ENCODE assay signal across 11 cellular contexts in the genomic region with DNA sequence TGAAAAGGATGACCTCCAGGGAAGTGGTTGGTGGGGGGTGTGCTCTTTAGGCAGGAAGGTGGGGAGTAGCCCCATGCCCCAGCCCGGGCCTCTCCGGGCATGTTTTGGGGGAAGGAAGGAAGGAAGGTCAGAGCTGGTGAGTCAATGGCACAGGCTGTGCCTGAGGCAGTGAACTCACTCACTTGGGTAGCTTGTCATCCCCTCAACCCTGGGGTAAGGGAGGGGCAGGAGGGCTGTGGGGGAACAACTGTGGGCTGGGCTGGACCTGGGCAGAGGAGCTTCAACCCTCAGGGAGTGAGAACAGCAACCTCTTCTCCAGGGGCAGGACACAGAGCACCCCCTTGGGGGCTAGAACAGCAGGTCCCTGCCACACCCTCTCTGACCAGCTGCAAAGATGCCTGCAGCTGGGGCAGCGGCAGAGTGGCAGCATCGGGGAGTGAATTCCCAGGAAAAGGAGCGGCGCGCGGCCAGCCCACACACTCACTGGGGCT. TPM values are rescaled to one million over a fixed set of nuclear protein-coding genes. Genes with fewer than 3 reads are reported as not detected.
DNase-seq lines count a peak whose midpoint lies in the region; ATAC-seq, FAIRE-seq and TF ChIP-seq lines count a peak whose summit lies in the region.
"Had no signal": no experiment of that assay in that cellular context is flagged by ENCODE, and none has a peak within 500 bp of the region (broad histone marks: within the 10 kb centered on the region; RNA-seq: fewer than 3 reads in every experiment).

No MANE protein-coding gene starts in this region.

- CTCF ChIA-PET in HEK293 (lab: Yijun Ruan, JAX) = interaction anchor here (0.6 to 11.2 kb wide), 10 partner anchors 9 to 815 kb away, joined by 3 to 268 read pairs (median 4); partner anchors contain the start of genes CSF3 and MED24

- peak; percentile 74 for DNase-seq in 8988T
- DNase-seq in astrocyte (ENCODE audit: low read depth) = peak; percentile 35
- DNase-seq in left lung = peak in 1 of 2 donors; percentile 67
- DNase-seq in OCI-M2 (lab: John Stamatoyannopoulos, UW; ENCODE audit: unreplicated experiment) = no peak
- no peak for DNase-seq in BE2C
- DNase-seq: activated naive CD4-positive, alpha-beta T cell; NCI-H1092; stimulated activated CD4-positive, alpha-beta T cell treated with anti-CD3 and anti-CD28 coated beads, Interleukin-12 subunit alpha, Interleukin-12 subunit beta, amount 100 ng/mL, for 4 hours had no signal

- H4K20me1 ChIP-seq in astrocyte (ENCODE audit: insufficient read depth, low read length) = peaks cover 4% of the 10 kb centered on the region

- H3K4me3 ChIP-seq in HEK293 (ENCODE audit: low read depth, low read length) (no peak overlapping the region), astrocyte (ENCODE audit: insufficient read depth, low read depth, low read length) (no peak overlapping the region), left lung (no peak overlapping the region), BE2C (ENCODE audit: low read depth, low read length) (no peak overlapping the region)

- H3K27me3 ChIP-seq in astrocyte (ENCODE audit: insufficient read depth, low read length) (no peaks in the 10 kb centered on the region), left lung (no peaks in the 10 kb centered on the region), BE2C (no peaks in the 10 kb centered on the region)

- H2AFZ ChIP-seq in astrocyte (ENCODE audit: low read depth, low read length) = no peak overlapping the region

- peak overlapping the region; percentile 59 for H3K27ac Mint-ChIP-seq in astrocyte (ENCODE audit: unreplicated experiment)

- H3K27ac ChIP-seq in HEK293 (ENCODE audit: extremely low read depth, low read depth, low read length) (no peak overlapping the region), astrocyte (ENCODE audit: low read depth, low read length) (peak overlapping the region; percentile 67), left lung (peak overlapping the region; percentile 1 to 63)

- ATAC-seq in left lung (no peak), HG03571 (IDR thresholded peaks at IDR 0.05; ENCODE audit: unreplicated experiment) (no peak), HG03354 (IDR thresholded peaks at IDR 0.05; ENCODE audit: poor library complexity, severe bottlenecking, unreplicated experiment) (no peak)

- intact Hi-C loops in left lung (cut with DNase I) = loop anchor here in 1 of 2 donors (10.0 kb wide), 1 partner anchor 153 kb away; the partner anchor contains the start of gene RAPGEFL1

- H3K9me3 ChIP-seq in HEK293 (ENCODE audit: control insufficient read depth, insufficient read depth, low read depth, low read length) = no peaks in the 10 kb centered on the region
- H3K9me3 ChIP-seq in astrocyte (ENCODE audit: insufficient read depth, low read depth, low read length) = no peaks in the 10 kb centered on the region
- H3K9me3 ChIP-seq in left lung = no peaks in the 10 kb centered on the region
- no peaks in the 10 kb centered on the region for H3K9me3 ChIP-seq in BE2C

- no peaks in the 10 kb centered on the region for H3K27me3 Mint-ChIP-seq in astrocyte (ENCODE audit: low read depth, unreplicated experiment)

- peak overlapping the region; percentile 16 for H3K4me3 Mint-ChIP-seq in astrocyte (ENCODE audit: unreplicated experiment)

- POLR2A ChIA-PET in HEK293 (lab: Yijun Ruan, JAX) = interaction anchor here (1.5 kb wide), 1 partner anchor 9 kb away, joined by 6 read pairs; no protein-coding TSS in a partner anchor

- peaks cover 26 to 81% of the 10 kb centered on the region in 2 experiments for H3K36me3 ChIP-seq in HEK293 (ENCODE audit: control insufficient read depth in 2 of 2, insufficient read depth in 1 of 2, low read length in 2 of 2)
- peaks cover 11% of the 10 kb centered on the region for H3K36me3 ChIP-seq in astrocyte (ENCODE audit: insufficient read depth, low read length)
- peaks cover 0 to 62% of the 10 kb centered on the region in 2 donors for H3K36me3 ChIP-seq in left lung
- H3K36me3 ChIP-seq in BE2C = peaks cover 56% of the 10 kb centered on the region

- peaks cover 17% of the 10 kb centered on the region for H3K36me3 Mint-ChIP-seq in astrocyte (ENCODE audit: low read depth, unreplicated experiment)

- peak overlapping the region; percentile 68 for H3K4me2 ChIP-seq in astrocyte (ENCODE audit: low read length)

- no peaks in the 10 kb centered on the region for H3K9me3 Mint-ChIP-seq in astrocyte (ENCODE audit: unreplicated experiment)

- TF ChIP-seq CTCF in HEK293 (tag by site-specific recombination; IDR thresholded peaks at IDR 0.05) = no peak
- no peak for TF ChIP-seq CTCF in astrocyte (IDR thresholded peaks at IDR 0.05; ENCODE audit: insufficient read depth, low read depth, low read length)
- no peak for TF ChIP-seq CTCF in left lung (IDR thresholded peaks at IDR 0.05)
- no peak for TF ChIP-seq CTCF in BE2C (IDR thresholded peaks at IDR 0.05; ENCODE audit: low read depth, low read length)

- H3K9ac ChIP-seq in astrocyte (ENCODE audit: low read length) = peak overlapping the region; percentile 62

- peaks cover 13% of the 10 kb centered on the region for H3K4me1 Mint-ChIP-seq in astrocyte (ENCODE audit: low read depth, unreplicated experiment)

- no peak for FAIRE-seq in astrocyte (lab: Jason Lieb, UNC)

- H3K4me1 ChIP-seq in HEK293 (ENCODE audit: control insufficient read depth, insufficient read depth, low read length) (peaks cover 13% of the 10 kb centered on the region), astrocyte (ENCODE audit: insufficient read depth, low read length) (peaks cover 61% of the 10 kb centered on the region), left lung (peaks cover 19 to 98% of the 10 kb centered on the region in 2 donors), BE2C (peaks cover 4% of the 10 kb centered on the region; the same call in 1 of the 2 replicates)

- no peaks in the 10 kb centered on the region for H3K79me2 ChIP-seq in astrocyte (ENCODE audit: insufficient read depth, low read length)

TF ChIP-seq in HEK293, 187 proteins besides CTCF, POLR2A, EP300 and RAD21 (continues in another document):
- TF ChIP-seq ZNF394 (tag by site-specific recombination; IDR thresholded peaks at IDR 0.05; ENCODE audit: borderline replicate concordance) = no peak
- TF ChIP-seq GLIS2 (tag by site-specific recombination; IDR thresholded peaks at IDR 0.05) = 0 out of 2 replicates have a peak, but pooled peaks have one; percentile 22
- TF ChIP-seq ZIC2 (tag by site-specific recombination; IDR thresholded peaks at IDR 0.05) = peak; percentile 32; the same call in 1 of the 2 replicates
- TF ChIP-seq ZNF791 (tag by site-specific recombination; IDR thresholded peaks at IDR 0.05) = no peak
- TF ChIP-seq, protein P1, sequence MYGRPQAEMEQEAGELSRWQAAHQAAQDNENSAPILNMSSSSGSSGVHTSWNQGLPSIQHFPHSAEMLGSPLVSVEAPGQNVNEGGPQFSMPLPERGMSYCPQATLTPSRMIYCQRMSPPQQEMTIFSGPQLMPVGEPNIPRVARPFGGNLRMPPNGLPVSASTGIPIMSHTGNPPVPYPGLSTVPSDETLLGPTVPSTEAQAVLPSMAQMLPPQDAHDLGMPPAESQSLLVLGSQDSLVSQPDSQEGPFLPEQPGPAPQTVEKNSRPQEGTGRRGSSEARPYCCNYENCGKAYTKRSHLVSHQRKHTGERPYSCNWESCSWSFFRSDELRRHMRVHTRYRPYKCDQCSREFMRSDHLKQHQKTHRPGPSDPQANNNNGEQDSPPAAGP (tag by site-specific recombination; IDR thresholded peaks at IDR 0.05) = peak; percentile 61
- TF ChIP-seq ZNF544 (tag by site-specific recombination; IDR thresholded peaks at IDR 0.05) = no peak
- TF ChIP-seq ZNF280C (tag by site-specific recombination; IDR thresholded peaks at IDR 0.05) = no peak
- no peak for TF ChIP-seq ZNF10 (tag by site-specific recombination; IDR thresholded peaks at IDR 0.05)
- no peak for TF ChIP-seq ZNF677 (tag by site-specific recombination; IDR thresholded peaks at IDR 0.05)
- no peak for TF ChIP-seq ZNF121 (tag by site-specific recombination; IDR thresholded peaks at IDR 0.05)
- TF ChIP-seq KLF9 (tag by site-specific recombination; IDR thresholded peaks at IDR 0.05; ENCODE audit: low read depth) = no peak

RNA-seq across cellular contexts. Expression of gene CSF3, which starts 6.3 kb away (rescaled TPM):
- total RNA-seq in astrocyte (not detected in 2 replicates), left lung (1 to 10 TPM in 1 of 2 donors, under 1 TPM in 1; 0.61 to 1.7 TPM)
- polyA plus RNA-seq in BE2C (2012; ENCODE audit: insufficient read depth, insufficient read length, low read depth) = not detected

RNA-seq across cellular contexts. Expression of gene MED24, which starts 32.7 kb away (rescaled TPM):
- 49.2 and 56.4 TPM in 2 replicates for total RNA-seq in astrocyte
- 10 to 100 TPM; 72.0 to 75.2 TPM for total RNA-seq in left lung
- 173 TPM for polyA plus RNA-seq in BE2C (2012; ENCODE audit: insufficient read depth, insufficient read length, low read depth)

RNA-seq across cellular contexts. Expression of gene PSMD3, which starts 40.9 kb away (rescaled TPM):
- total RNA-seq in astrocyte (129 and 134 TPM in 2 replicates), left lung (100 to 1,000 TPM in 1 of 2 donors, 10 to 100 TPM in 1; 72.8 to 117 TPM)
- 357 TPM for polyA plus RNA-seq in BE2C (2012; ENCODE audit: insufficient read depth, insufficient read length, low read depth)

RNA-seq across cellular contexts. Expression of gene THRA, which starts 41.2 kb away (rescaled TPM):
- total RNA-seq in astrocyte = 16.7 and 20.4 TPM in 2 replicates
- total RNA-seq in left lung = 10 to 100 TPM; 37.9 to 45.2 TPM
- polyA plus RNA-seq in BE2C (2012; ENCODE audit: insufficient read depth, insufficient read length, low read depth) = 233 TPM

RNA-seq across cellular contexts. Expression of gene GSDMA, which starts 58.7 kb away (rescaled TPM):
- total RNA-seq in astrocyte (not detected in 2 replicates), left lung (under 1 TPM in 1 of 2 donors, not detected in 1; 0.76 TPM)
- polyA plus RNA-seq in BE2C (2012; ENCODE audit: insufficient read depth, insufficient read length, low read depth) = not detected

Comparison
In these comparisons a context has a peak if more than half of its experiments do, and no peak if none do; other contexts are left out.
1. DNase-seq: peak in 8988T (single experiment) and astrocyte (single experiment); none in OCI-M2 (single experiment) and BE2C (single experiment).